Comparison of ENCODE assay signal across 31 cellular contexts in genomic region chr3:169827712-169828111, GRCh38. TPM values are rescaled to one million over a fixed set of nuclear protein-coding genes. Genes with fewer than 3 reads are reported as not detected.
"Had no signal": no experiment of that assay in that cellular context is flagged by ENCODE, and none has a peak within 500 bp of the region (broad histone marks: within the 10 kb centered on the region; RNA-seq: fewer than 3 reads in every experiment).

No MANE protein-coding gene starts in this region.

- DNase-seq: colonic mucosa; cortex of kidney; effector CD8-positive, alpha-beta T cell; effector memory CD8-positive, alpha-beta T cell; endodermal cell; erythroblast; esophagus squamous epithelium; foreskin fibroblast; foreskin melanocyte; gastrocnemius medialis; glutamatergic neuron; head of caudate nucleus; heart right ventricle; hippocampal formation; left cardiac atrium; left lung; left ventricle myocardium superior; lower lobe of right lung; mesenchymal stem cell; mucosa of descending colon; naive B cell had no signal

- ATAC-seq: effector memory CD8-positive, alpha-beta T cell; esophagus mucosa; gastrocnemius medialis; heart right ventricle; left cardiac atrium; left lung; left ventricle myocardium superior; lower lobe of right lung; mucosa of descending colon had no signal

- H3K36me3 ChIP-seq: colonic mucosa, esophagus squamous epithelium, gastrocnemius medialis, heart right ventricle, left lung, lower lobe of right lung had no signal

- H3K4me1 ChIP-seq: colonic mucosa, esophagus squamous epithelium, gastrocnemius medialis, left lung, lower lobe of right lung had no signal

- H3K27ac ChIP-seq: colonic mucosa, epithelial cell of prostate, esophagus squamous epithelium, gastrocnemius medialis, heart right ventricle, left lung, lower lobe of right lung had no signal

- H3K9me3 ChIP-seq: colonic mucosa, esophagus squamous epithelium, gastrocnemius medialis, heart right ventricle, left lung, lower lobe of right lung, mucosa of descending colon had no signal

- H3K4me3 ChIP-seq: colonic mucosa, esophagus squamous epithelium, gastrocnemius medialis, heart right ventricle, left lung, lower lobe of right lung, mucosa of descending colon had no signal

- H3K27me3 ChIP-seq: colonic mucosa, gastrocnemius medialis, left lung had no signal

RNA-seq across cellular contexts. Expression of gene LRRIQ4, which starts 15.0 kb away (rescaled TPM):
- total RNA-seq: colonic mucosa, endodermal cell, esophagus mucosa, esophagus squamous epithelium, glomerular endothelial cell, left ventricle myocardium superior, lower leg skin, lower lobe of right lung, lung microvascular endothelial cell, mesenteric fat pad, myocyte had no signal

RNA-seq across cellular contexts. Expression of gene LRRC31, which starts 42.0 kb away (rescaled TPM):
- total RNA-seq: dermis microvascular lymphatic vessel endothelial cell, endodermal cell, esophagus mucosa, esophagus squamous epithelium, glomerular endothelial cell, heart right ventricle, kidney epithelial cell, left cardiac atrium, left ventricle myocardium superior, lower leg skin, lung microvascular endothelial cell, mesenteric fat pad, mesothelial cell of epicardium, myocyte had no signal
